In genomic region chr18:10476430-10476829, GRCh38 we compare ENCODE assay signal across 13 cellular contexts. TPM values are rescaled to one million over a fixed set of nuclear protein-coding genes. Genes with fewer than 3 reads are reported as not detected.
DNase-seq lines count a peak whose midpoint lies in the region; ATAC-seq and TF ChIP-seq lines count a peak whose summit lies in the region.
"Had no signal": no experiment of that assay in that cellular context is flagged by ENCODE, and none has a peak within 500 bp of the region (broad histone marks: within the 10 kb centered on the region; RNA-seq: fewer than 3 reads in every experiment).

No MANE protein-coding gene starts in this region.

- H3K9me2 ChIP-seq in Karpas-422 (replicated peaks; ENCODE audit: insufficient read depth, low read length) = no peaks in the 10 kb centered on the region

- H3K27me3 ChIP-seq in Karpas-422 (ENCODE audit: low read length) = no peaks in the 10 kb centered on the region
- H3K27me3 ChIP-seq in ovary = no peaks in the 10 kb centered on the region
- peaks cover 15% of the 10 kb centered on the region for H3K27me3 ChIP-seq in brain microvascular endothelial cell (replicated peaks)

- peak overlapping the region; percentile 50 for H3K9ac ChIP-seq in Karpas-422 (ENCODE audit: low read length)

- in situ Hi-C loops in brain microvascular endothelial cell (cut with HindIII; ENCODE audit: low pct_ligation_motif_present, low sequenced_read_pairs) = no loop called here

- TF ChIP-seq CTCF in ovary (IDR thresholded peaks at IDR 0.05) (no peak), brain microvascular endothelial cell (IDR thresholded peaks at IDR 0.05; ENCODE audit: low read depth, low read length, missing control alignments) (no peak)

- no peak for ATAC-seq in HG03565 (IDR thresholded peaks at IDR 0.05; ENCODE audit: unreplicated experiment)
- ATAC-seq: natural killer cell had no signal

- peak; percentile 69 for DNase-seq in AG20443 (ENCODE audit: low spot score)
- DNase-seq in Karpas-422 = peak; percentile 41
- peak in 3 of 5 donors; percentile 15 to 50 (median 36) for DNase-seq in ovary
- no peak for DNase-seq in NCI-H82 (lab: John Stamatoyannopoulos, UW)
- DNase-seq in brain microvascular endothelial cell = no peak
- DNase-seq in NCI-H526 treated with DMSO at 0.1 percent for 48 hours (lab: John Stamatoyannopoulos, UW) = no peak
- DNase-seq: activated T-cell treated with anti-CD3 and anti-CD28 coated beads, Interleukin-2, amount 50 U/mL, for 48 hours; natural killer cell; NCI-H345; Right ventricle myocardium superior had no signal

- H3K4me3 ChIP-seq in Karpas-422 (ENCODE audit: low read length) (peak overlapping the region; percentile 52), ovary (no peak overlapping the region), brain microvascular endothelial cell (ENCODE audit: low read depth, low read length) (no peak overlapping the region)

- H3K9me3 ChIP-seq in Karpas-422 (ENCODE audit: low read length) (no peaks in the 10 kb centered on the region), ovary (no peaks in the 10 kb centered on the region)

- no peaks in the 10 kb centered on the region for H4K20me1 ChIP-seq in Karpas-422 (ENCODE audit: insufficient read depth, low read depth, low read length)

- H2AFZ ChIP-seq in Karpas-422 (ENCODE audit: low read length) = peak overlapping the region; percentile 13; the same call in 1 of the 2 replicates

- peak overlapping the region; percentile 78 for H3K4me2 ChIP-seq in Karpas-422 (ENCODE audit: low read depth, low read length, poor library complexity, severe bottlenecking)

- peaks cover 68% of the 10 kb centered on the region for H3K4me1 ChIP-seq in Karpas-422 (ENCODE audit: low read length)
- H3K4me1 ChIP-seq in ovary (ENCODE audit: insufficient read depth) = peaks cover 10% of the 10 kb centered on the region

- peak overlapping the region; percentile 46; the same call in 1 of the 2 replicates for H3K27ac ChIP-seq in Karpas-422 (ENCODE audit: low read length)
- peak overlapping the region; percentile 82 for H3K27ac ChIP-seq in cingulate gyrus (ENCODE audit: low read depth, low read length)
- peak overlapping the region; percentile 27 to 72 for H3K27ac ChIP-seq in ovary
- no peak overlapping the region for H3K27ac ChIP-seq in brain microvascular endothelial cell
- H3K27ac ChIP-seq: VCaP had no signal

- intact Hi-C loops in ovary (cut with DNase I) = no loop called here

- TF ChIP-seq POLR2A in ovary (IDR thresholded peaks at IDR 0.05) = no peak

- 4 to 6% (median 5%) methylated on average over 8 of the region's 8 CpGs for WGBS in ovary, 3 donors

- TF ChIP-seq EP300 in ovary (IDR thresholded peaks at IDR 0.05) = no peak

- no peaks in the 10 kb centered on the region for H3K79me2 ChIP-seq in Karpas-422 (ENCODE audit: low read length)

- H3K36me3 ChIP-seq in Karpas-422 (ENCODE audit: insufficient read depth, low read length) = no peaks in the 10 kb centered on the region
- no peaks in the 10 kb centered on the region for H3K36me3 ChIP-seq in ovary
- H3K36me3 ChIP-seq in brain microvascular endothelial cell (replicated peaks) = no peaks in the 10 kb centered on the region

RNA-seq across cellular contexts. Expression of gene APCDD1, which starts 22.0 kb away (rescaled TPM):
- total RNA-seq in Karpas-422 (2014; rRNA removed; shearing (Covaris generic); ENCODE audit: low replicate concordance) = not detected in 2 replicates
- total RNA-seq in ovary = 100 to 1,000 TPM in 1 of 7 donors, 10 to 100 TPM in 6; 21.1 to 112 (median 60.6) TPM
- 10 to 100 TPM; 50.0 to 67.4 TPM for polyA plus RNA-seq in ovary

RNA-seq across cellular contexts. Expression of gene NAPG, which starts 49.4 kb away (rescaled TPM):
- 33.4 and 50.4 TPM in 2 replicates for total RNA-seq in Karpas-422 (2014; rRNA removed; shearing (Covaris generic); ENCODE audit: low replicate concordance)
- total RNA-seq in ovary = 10 to 100 TPM; 12.0 to 25.8 (median 20.7) TPM
- 10 to 100 TPM in 1 of 2 donors, 1 to 10 TPM in 1; 7.9 to 14.6 TPM for polyA plus RNA-seq in ovary

Comparison
In these comparisons a context has a peak if more than half of its experiments do, and no peak if none do; other contexts are left out.
1. DNase-seq: peak in AG20443 (single experiment), Karpas-422 (single experiment) and ovary (3 of 5); none in NCI-H82 (single experiment), brain microvascular endothelial cell (single experiment) and NCI-H526 treated with DMSO at 0.1 percent for 48 hours (single experiment).
2. RNA of gene APCDD1, which starts 22.0 kb away (total RNA-seq): 21.1 to 112 TPM in ovary; not detected in Karpas-422; every median in the first group is over 10 times any median in the second.